ENCODE assay signal across 7 cellular contexts in the genomic region with DNA sequence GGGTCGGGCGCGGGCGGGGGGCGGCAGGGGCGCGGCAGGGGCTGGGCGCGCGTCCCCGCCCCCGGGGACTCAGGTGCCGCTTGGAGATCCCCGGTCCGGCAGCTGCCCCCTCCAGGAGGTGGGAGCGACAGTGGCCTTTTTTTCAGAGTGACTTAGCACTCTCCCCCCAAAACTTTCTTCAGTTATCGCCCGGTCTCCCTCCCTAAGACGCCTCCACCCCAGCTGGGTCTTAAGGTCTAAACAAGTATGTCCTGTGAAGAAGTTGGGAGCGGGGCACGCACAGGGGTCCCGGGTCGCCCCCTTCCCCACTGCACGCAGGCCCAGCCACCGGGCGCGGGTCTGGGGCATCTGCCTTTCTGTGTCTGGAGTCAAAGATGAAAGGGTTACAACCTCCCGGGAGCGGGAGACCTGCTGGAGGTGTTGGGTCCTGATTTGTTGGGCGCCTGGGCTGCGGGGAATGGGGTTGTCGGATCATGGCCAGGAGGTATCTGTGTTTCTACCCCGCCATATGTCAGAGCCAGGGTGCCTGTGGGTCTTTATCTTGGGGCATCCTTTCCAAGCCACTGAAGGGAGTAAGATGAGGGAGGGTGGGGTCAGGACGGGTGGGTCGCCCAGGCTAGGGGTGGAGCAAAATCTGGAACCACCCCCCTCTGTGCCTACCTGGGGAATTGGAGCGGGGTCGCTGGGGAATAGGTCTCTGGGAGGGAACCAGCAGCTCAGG. TPM values are rescaled to one million over a fixed set of nuclear protein-coding genes. Genes with fewer than 3 reads are reported as not detected.
DNase-seq lines count a peak whose midpoint lies in the region; ATAC-seq and TF ChIP-seq lines count a peak whose summit lies in the region.

No MANE protein-coding gene starts in this region.

- H3K9me3 Mint-ChIP-seq in activated CD4-positive, alpha-beta memory T cell treated with anti-CD3 and anti-CD28 coated beads for 36 hours = no peaks in the 10 kb centered on the region

- H3K4me3 Mint-ChIP-seq in activated CD4-positive, alpha-beta memory T cell treated with anti-CD3 and anti-CD28 coated beads for 36 hours = peak overlapping the region; percentile 100

- no peaks in the 10 kb centered on the region for H3K27me3 Mint-ChIP-seq in activated CD4-positive, alpha-beta memory T cell treated with anti-CD3 and anti-CD28 coated beads for 36 hours

- peak overlapping the region; percentile 100 for H3K27ac Mint-ChIP-seq in activated CD4-positive, alpha-beta memory T cell treated with anti-CD3 and anti-CD28 coated beads for 36 hours

- DNase-seq in HL-60 (ENCODE audit: low read depth in 1 of 2, low spot score in 1 of 2) = peak in 1 of 2 experiments; percentile 40
- peak; percentile 81 for DNase-seq in activated CD4-positive, alpha-beta memory T cell treated with anti-CD3 and anti-CD28 coated beads for 36 hours
- no peak for DNase-seq in fibroblast of the aortic adventitia (ENCODE audit: low read depth)
- no peak for DNase-seq in retinal pigment epithelial cell (ENCODE audit: low read depth)
- no peak for DNase-seq in NCI-H69 (lab: John Stamatoyannopoulos, UW)

- peaks cover 59% of the 10 kb centered on the region for H3K36me3 Mint-ChIP-seq in activated CD4-positive, alpha-beta memory T cell treated with anti-CD3 and anti-CD28 coated beads for 36 hours

- ATAC-seq in GM21786 (IDR thresholded peaks at IDR 0.05; ENCODE audit: unreplicated experiment) (no peak), HG03565 (IDR thresholded peaks at IDR 0.05; ENCODE audit: unreplicated experiment) (no peak)

- TF ChIP-seq CTCF in HL-60 (IDR thresholded peaks at IDR 0.05; ENCODE audit: insufficient read depth, low read length) = no peak
- no peak for TF ChIP-seq CTCF in fibroblast of the aortic adventitia (IDR thresholded peaks at IDR 0.05; ENCODE audit: insufficient read depth, low read length)
- TF ChIP-seq CTCF in retinal pigment epithelial cell (conservative IDR thresholded peaks at IDR 0.05; ENCODE audit: low read depth, low read length) = no peak

- peak overlapping the region; percentile 81 for H3K27ac ChIP-seq in HL-60 (replicated peaks)

- no peaks in the 10 kb centered on the region for H3K27me3 ChIP-seq in HL-60 (ENCODE audit: insufficient read depth, poor library complexity, severe bottlenecking)

- POLR2A ChIA-PET in activated CD4-positive, alpha-beta memory T cell treated with anti-CD3 and anti-CD28 coated beads for 36 hours (lab: Charles Lee) = interaction anchor here (0.7 to 6.2 kb wide), 12 partner anchors 8 to 170 kb away, joined by 3 to 75 read pairs (median 12); partner anchors contain the start of genes HEXIM1 and MAP3K14

- CTCF ChIA-PET in activated CD4-positive, alpha-beta memory T cell treated with anti-CD3 and anti-CD28 coated beads for 36 hours (lab: Charles Lee) = interaction anchor here (0.6 to 13.8 kb wide), 8 partner anchors 11 to 87 kb away, joined by 3 to 488 read pairs (median 6); partner anchors contain the start of genes ACBD4 and HEXIM2

- intact Hi-C loops in activated CD4-positive, alpha-beta memory T cell treated with anti-CD3 and anti-CD28 coated beads for 36 hours (cut with micrococcal nuclease) = no loop called here

- H3K4me3 ChIP-seq in HL-60 (replicated peaks; ENCODE audit: insufficient read depth, low read length) = peak overlapping the region; percentile 80
- H3K4me3 ChIP-seq in fibroblast of the aortic adventitia (ENCODE audit: low read depth, low read length) = peak overlapping the region; percentile 61
- H3K4me3 ChIP-seq in retinal pigment epithelial cell (ENCODE audit: low read length) = peak overlapping the region; percentile 5

- peaks cover 47% of the 10 kb centered on the region for H3K4me1 Mint-ChIP-seq in activated CD4-positive, alpha-beta memory T cell treated with anti-CD3 and anti-CD28 coated beads for 36 hours (ENCODE audit: low read depth)

RNA-seq across cellular contexts. Expression of gene FMNL1, which starts 0.7 kb away (rescaled TPM):
- total RNA-seq in activated CD4-positive, alpha-beta memory T cell treated with anti-CD3 and anti-CD28 coated beads for 36 hours = 100 to 1,000 TPM; 314 to 331 TPM
- total RNA-seq in fibroblast of the aortic adventitia (ENCODE audit: low replicate concordance) = 0.81 and 0.90 TPM in 2 replicates

RNA-seq across cellular contexts. Expression of gene SPATA32, which starts 39.5 kb away (rescaled TPM):
- under 1 TPM in 1 of 2 experiments, not detected in 1; 0.12 TPM for total RNA-seq in activated CD4-positive, alpha-beta memory T cell treated with anti-CD3 and anti-CD28 coated beads for 36 hours
- not detected in 2 replicates for total RNA-seq in fibroblast of the aortic adventitia (ENCODE audit: low replicate concordance)

Comparison
In these comparisons a context has a peak if more than half of its experiments do, and no peak if none do; other contexts are left out.
1. H3K4me3 ChIP-seq: peak in every context shown above with its lines; median percentile 80 in HL-60; 61 in fibroblast of the aortic adventitia; 5 in retinal pigment epithelial cell.
2. RNA of gene FMNL1, which starts 0.7 kb away (total RNA-seq): 314 to 331 TPM in activated CD4-positive, alpha-beta memory T cell treated with anti-CD3 and anti-CD28 coated beads for 36 hours; 0.81 to 0.90 TPM in fibroblast of the aortic adventitia; every median in the first group is over 100 times any median in the second.